ENCODE assay signal across 8 cellular contexts in the genomic region with DNA sequence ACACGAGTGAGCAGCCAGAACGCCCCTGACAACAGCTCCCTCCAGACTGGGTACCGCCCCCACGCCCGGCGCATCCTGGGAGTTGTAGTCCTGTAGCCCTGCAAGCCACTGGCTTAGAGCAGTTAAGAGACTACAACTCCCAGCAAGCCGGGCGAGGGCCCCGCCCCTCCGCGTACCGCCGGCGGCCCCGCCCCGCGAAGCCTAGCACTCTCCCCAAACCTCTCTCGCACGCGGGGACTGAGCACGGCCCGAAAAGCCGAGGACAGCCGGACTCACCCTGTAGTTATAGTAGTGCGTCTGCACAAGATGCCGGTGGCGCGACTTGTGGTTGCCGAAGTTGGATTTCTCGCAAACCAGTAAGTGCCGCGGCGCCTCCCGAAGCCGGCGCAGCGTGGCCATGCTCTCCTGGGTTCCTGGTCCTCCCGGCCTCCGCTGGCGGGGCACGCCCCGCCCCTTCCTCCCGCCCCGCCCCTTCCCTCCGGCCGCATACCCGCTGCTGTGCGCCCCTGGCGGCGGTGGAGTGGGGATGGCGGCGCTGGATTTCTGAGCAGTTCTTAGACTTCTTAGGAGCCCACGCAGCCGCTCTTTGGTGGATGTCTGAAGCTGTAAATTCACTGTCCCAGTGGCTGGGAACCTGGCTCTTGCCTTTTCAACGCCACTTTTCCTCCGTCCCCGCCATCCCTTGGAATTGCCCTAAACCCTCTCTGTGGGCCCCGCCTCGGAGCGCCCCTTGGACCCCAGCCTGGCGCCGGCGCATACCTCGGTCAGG. TPM values are rescaled to one million over a fixed set of nuclear protein-coding genes. Genes with fewer than 3 reads are reported as not detected.
DNase-seq lines count a peak whose midpoint lies in the region; ATAC-seq, FAIRE-seq and TF ChIP-seq lines count a peak whose summit lies in the region.

A gene with protein sequence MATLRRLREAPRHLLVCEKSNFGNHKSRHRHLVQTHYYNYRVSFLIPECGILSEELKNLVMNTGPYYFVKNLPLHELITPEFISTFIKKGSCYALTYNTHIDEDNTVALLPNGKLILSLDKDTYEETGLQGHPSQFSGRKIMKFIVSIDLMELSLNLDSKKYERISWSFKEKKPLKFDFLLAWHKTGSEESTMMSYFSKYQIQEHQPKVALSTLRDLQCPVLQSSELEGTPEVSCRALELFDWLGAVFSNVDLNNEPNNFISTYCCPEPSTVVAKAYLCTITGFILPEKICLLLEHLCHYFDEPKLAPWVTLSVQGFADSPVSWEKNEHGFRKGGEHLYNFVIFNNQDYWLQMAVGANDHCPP (minus strand): TSS at position 434 of the 769 bp plus-strand sequence. CDS start 35 bp downstream, at position 399.

- ATAC-seq in GM19023 (IDR thresholded peaks at IDR 0.05; ENCODE audit: unreplicated experiment) = peak; percentile 93
- peak; percentile 95 for ATAC-seq in HG03280 (IDR thresholded peaks at IDR 0.05; ENCODE audit: unreplicated experiment)
- peak; percentile 98 for ATAC-seq in activated CD4-positive, CD25-positive, alpha-beta regulatory T cell treated with anti-CD3 and anti-CD28 coated beads, Interleukin-2, amount 50 U/mL, for 24 hours

- H3K9ac ChIP-seq in keratinocyte (ENCODE audit: control insufficient read depth, extremely low read depth, insufficient read depth, low read length) = peak within 1 kb of the TSS; percentile 79

- H3K36me3 ChIP-seq in keratinocyte (ENCODE audit: control insufficient read depth in 2 of 2, extremely low read depth in 1 of 2, insufficient read depth in 2 of 2, low read length in 2 of 2) = peaks cover 0 to 3% of the 10 kb centered on the region in 2 experiments

- no peaks in the 10 kb centered on the region for H3K9me3 ChIP-seq in keratinocyte (ENCODE audit: control insufficient read depth, low read depth, low read length)

- H3K27ac ChIP-seq in keratinocyte (ENCODE audit: control insufficient read depth, insufficient read depth, low read length) = peak within 1 kb of the TSS; percentile 70

- H3K79me2 ChIP-seq in keratinocyte (ENCODE audit: control insufficient read depth, insufficient read depth, low read length) = no peaks in the 10 kb centered on the region

- peak; percentile 96 for DNase-seq in AG10803 (ENCODE audit: low read depth)
- peak; percentile 85 for DNase-seq in NCI-H345 (lab: John Stamatoyannopoulos, UW)
- DNase-seq in cerebellar cortex (ENCODE audit: low spot score) = peak; percentile 97
- peak; percentile 81 for DNase-seq in keratinocyte (ENCODE audit: low read depth, low spot score)
- DNase-seq in stimulated activated CD4-positive, alpha-beta T cell treated with anti-CD3 and anti-CD28 coated beads, Interleukin-15, amount 100 ng/mL, for 1 hour (ENCODE audit: low read depth in 1 of 2, low spot score in 1 of 2) = peak; percentile 97 to 98

- FAIRE-seq in keratinocyte (lab: Jason Lieb, UNC) = peak; percentile 5

- no peaks in the 10 kb centered on the region for H3K9me1 ChIP-seq in keratinocyte (ENCODE audit: control insufficient read depth, extremely low read depth, insufficient read depth, low read length)

- TF ChIP-seq CTCF in AG10803 (conservative IDR thresholded peaks at IDR 0.05; ENCODE audit: low read length) (peak; percentile 63), keratinocyte (optimal IDR thresholded peaks at IDR 0.05 in 1 of 3, IDR thresholded peaks at IDR 0.05 in 1 of 3, conservative IDR thresholded peaks at IDR 0.05 in 1 of 3; ENCODE audit: extremely low read depth in 1 of 3, insufficient read depth in 2 of 3, low read length in 3 of 3) (peak; percentile 66 to 84 (median 74))

- dilution Hi-C loops in keratinocyte (cut with MboI; ENCODE audit: extremely low pct_ligation_motif_present, low sequenced_read_pairs) = no loop called here

- H3K4me2 ChIP-seq in keratinocyte (ENCODE audit: control insufficient read depth, extremely low read depth, insufficient read depth, low read depth, low read length) = peak within 1 kb of the TSS; percentile 95

- H3K4me1 ChIP-seq in keratinocyte (ENCODE audit: control insufficient read depth, extremely low read depth, insufficient read depth, low read length) = no peaks in the 10 kb centered on the region

- H3K27me3 ChIP-seq in keratinocyte (ENCODE audit: control insufficient read depth, extremely low read depth, insufficient read depth, low read length) = no peaks in the 10 kb centered on the region

- H3K4me3 ChIP-seq in AG10803 (ENCODE audit: low read length) (peak within 1 kb of the TSS; percentile 98), keratinocyte (ENCODE audit: control insufficient read depth in 2 of 3, extremely low read depth in 1 of 3, insufficient read depth in 2 of 3, low read depth in 1 of 3, low read length in 3 of 3) (peak within 1 kb of the TSS; percentile 74 to 86 (median 84))

- peak within 1 kb of the TSS; percentile 96 for H2AFZ ChIP-seq in keratinocyte (ENCODE audit: control insufficient read depth, low read length)

- no peaks in the 10 kb centered on the region for H4K20me1 ChIP-seq in keratinocyte (ENCODE audit: control insufficient read depth, extremely low read depth, insufficient read depth, low read length)

RNA-seq across cellular contexts. Expression of the gene that starts here (rescaled TPM):
- 9.7 to 12.4 TPM (median 11.7 TPM) in 3 replicates for polyA plus RNA-seq in keratinocyte
- 4.3 TPM for polyA plus RNA-seq in keratinocyte (2011; ENCODE audit: low read depth)
- 5.3 and 10.6 TPM in 2 replicates for polyA plus RNA-seq in keratinocyte (2011; cell fraction: cytosol; rRNA removed)
- polyA plus RNA-seq in keratinocyte (2011; cell fraction: nucleus; rRNA removed) = 4.8 and 8.3 TPM in 2 replicates
- 13.3 and 15.6 TPM in 2 replicates for polyA plus RNA-seq in keratinocyte (2012; ENCODE audit: low replicate concordance)
- polyA minus RNA-seq in keratinocyte = 1.7 to 9.0 TPM (median 4.7 TPM) in 3 replicates
- polyA minus RNA-seq in keratinocyte (2011; cell fraction: cytosol; rRNA and poly(A)+ RNA removed) = 6.1 TPM
- polyA minus RNA-seq in keratinocyte (2011; cell fraction: nucleus; rRNA and poly(A)+ RNA removed) = 4.5 and 4.6 TPM in 2 replicates

Comparison
In these comparisons a context has a peak if more than half of its experiments do, and no peak if none do; other contexts are left out.
1. Peak in every context shown above with its lines: DNase-seq, ATAC-seq, H3K4me3 ChIP-seq and H3K27ac ChIP-seq.